Comparison of ENCODE assay signal across 33 cellular contexts in the genomic region with DNA sequence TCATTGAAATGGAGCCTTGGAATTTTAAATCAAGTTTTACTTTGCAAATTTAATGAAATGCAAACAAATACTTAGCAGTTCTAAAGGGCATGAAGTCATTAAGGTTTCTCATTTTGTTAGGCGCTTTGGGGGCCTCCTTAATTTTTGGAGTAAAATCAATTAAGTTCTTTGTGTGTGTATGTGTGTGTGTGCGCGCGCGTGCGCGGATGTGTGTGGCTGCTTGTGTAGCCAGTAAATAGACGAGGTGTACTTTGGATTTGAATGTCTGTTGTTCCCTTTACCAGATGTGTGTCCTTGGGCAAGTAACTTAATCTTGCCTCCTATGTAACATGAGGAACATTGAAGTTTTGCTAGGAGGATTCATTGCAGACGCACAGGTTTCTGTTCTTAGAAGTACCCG.
"Had no signal": no experiment of that assay in that cellular context is flagged by ENCODE, and none has a peak within 500 bp of the region (broad histone marks: within the 10 kb centered on the region; RNA-seq: fewer than 3 reads in every experiment).

No MANE protein-coding gene starts in this region.

- H3K36me3 ChIP-seq: MG63 had no signal

- H3K9me3 ChIP-seq: MG63 had no signal

- DNase-seq: Karpas-422, Kasumi-1, MG63, MM.1S, MV-4-11, NCI-H1048, NCI-H1092, NCI-H1092 treated with DMSO at 0.1 percent for 48 hours, NCI-H1105, NCI-H1105 treated with DMSO at 0.1 percent for 48 hours, NCI-H1417, NCI-H1417 treated with DMSO at 0.1 percent for 48 hours, NCI-H1436, NCI-H1436 treated with DMSO at 0.1 percent for 48 hours, NCI-H146, NCI-H1694, NCI-H1694 treated with DMSO at 0.1 percent for 48 hours, NCI-H187, NCI-H187 treated with DMSO at 0.1 percent for 48 hours, NCI-H1930, NCI-H2029, NCI-H2029 treated with DMSO at 0.1 percent for 48 hours, NCI-H2081, NCI-H2081 treated with DMSO at 0.1 percent for 48 hours, NCI-H2107, NCI-H2171, NCI-H2171 treated with DMSO at 0.1 percent for 48 hours, NCI-H2227 treated with DMSO at 0.1 percent for 48 hours, NCI-H345, NCI-H446, NCI-H446 treated with DMSO at 0.1 percent for 48 hours, NCI-H510A, NCI-H510A treated with DMSO at 0.1 percent for 48 hours had no signal

- H3K27me3 ChIP-seq: MG63 had no signal

- H3K4me3 ChIP-seq: MG63 had no signal
